Comparison of ENCODE assay signal across 12 cellular contexts in genomic region chr16:11955713-11956123, GRCh38. TPM values are rescaled to one million over a fixed set of nuclear protein-coding genes. Genes with fewer than 3 reads are reported as not detected.
DNase-seq lines count a peak whose midpoint lies in the region; ATAC-seq, FAIRE-seq and TF ChIP-seq lines count a peak whose summit lies in the region.
"Had no signal": no experiment of that assay in that cellular context is flagged by ENCODE, and none has a peak within 500 bp of the region (broad histone marks: within the 10 kb centered on the region; RNA-seq: fewer than 3 reads in every experiment).

No MANE protein-coding gene starts in this region.

- 24% methylated on average over 8 of the region's 8 CpGs for WGBS in HepG2 (ENCODE audit: low lambda C conversion rate)
- WGBS in right lobe of liver (ENCODE audit: insufficient coverage, low coverage, low lambda C conversion rate, missing lambda C conversion rate): 78% methylated on average over 4 of the region's 8 CpGs

- TF ChIP-seq POLR2A in HepG2 (IDR thresholded peaks at IDR 0.05; ENCODE audit: insufficient read depth in 1 of 2, low read depth in 2 of 2, low read length in 2 of 2) (no peak), right lobe of liver (IDR thresholded peaks at IDR 0.05) (no peak)

- H3K27me3 ChIP-seq in HepG2 (ENCODE audit: control insufficient read depth in 1 of 2, insufficient read depth in 2 of 2, low read length in 2 of 2): peaks cover 2 to 11% of the 10 kb centered on the region in 2 experiments; a peak in 2 of 5 replicates
- no peaks in the 10 kb centered on the region for H3K27me3 ChIP-seq in right lobe of liver
- H3K27me3 ChIP-seq in SJCRH30: no peaks in the 10 kb centered on the region
- no peaks in the 10 kb centered on the region for H3K27me3 ChIP-seq in neural progenitor cell

- POLR2A ChIA-PET in HepG2 (lab: Yijun Ruan, JAX): no interaction called here

- peak overlapping the region; percentile 20; the same call in 1 of the 2 replicates for H3K4me2 ChIP-seq in HepG2 (ENCODE audit: low read depth, low read length)
- no peak overlapping the region for H3K4me2 ChIP-seq in neural progenitor cell

- intact Hi-C loops in HepG2 (cut with micrococcal nuclease; ENCODE audit: unreplicated experiment): no loop called here
- intact Hi-C loops in right lobe of liver (cut with DNase I): no loop called here
- intact Hi-C loops in activated T-helper 2 cell treated with anti-CD3 and anti-CD28 coated beads, Interferon-gamma antibody, Interleukin-2, Interleukin-4, amounts not matched to agents 10 μg/mL and 5 μg/mL and 100 μg/mL, durations not matched to agents 14 hours and 24 hours and 36 hours (cut with micrococcal nuclease): no loop called here

- peaks cover 3% of the 10 kb centered on the region for H3K36me3 Mint-ChIP-seq in neural progenitor cell
- no peaks in the 10 kb centered on the region for H3K36me3 Mint-ChIP-seq in activated T-helper 2 cell treated with anti-CD3 and anti-CD28 coated beads, Interferon-gamma antibody, Interleukin-2, Interleukin-4, amounts not matched to agents 10 μg/mL and 5 μg/mL and 100 μg/mL, durations not matched to agents 14 hours and 24 hours and 36 hours (ENCODE audit: low read depth)

- peak; percentile 23; the same call in 1 of the 3 replicates for ATAC-seq in HepG2
- no peak for ATAC-seq in right lobe of liver
- ATAC-seq: naive thymus-derived CD8-positive, alpha-beta T cell had no signal

- H2AFZ ChIP-seq in HepG2 (ENCODE audit: low read length) (no peak overlapping the region), neural progenitor cell (replicated peaks) (no peak overlapping the region)

- H3K9ac ChIP-seq in HepG2 (ENCODE audit: insufficient read depth, low read depth, low read length): no peak overlapping the region
- no peak overlapping the region for H3K9ac ChIP-seq in neural progenitor cell

- H3K36me3 ChIP-seq in HepG2 (replicated peaks in 1 of 2; ENCODE audit: control insufficient read depth in 1 of 2, insufficient read depth in 2 of 2, low read length in 2 of 2) (no peaks in the 10 kb centered on the region), right lobe of liver (no peaks in the 10 kb centered on the region), SJCRH30 (no peaks in the 10 kb centered on the region), neural progenitor cell (no peaks in the 10 kb centered on the region)

- no peak for TF ChIP-seq RAD21 in HepG2 (CRISPR knock-in tag; IDR thresholded peaks at IDR 0.05)

- peaks cover 31% of the 10 kb centered on the region for H3K4me1 ChIP-seq in HepG2 (ENCODE audit: insufficient read depth, low read length)
- no peaks in the 10 kb centered on the region for H3K4me1 ChIP-seq in right lobe of liver
- H3K4me1 ChIP-seq in SJCRH30: no peaks in the 10 kb centered on the region
- H3K4me1 ChIP-seq in neural progenitor cell: no peaks in the 10 kb centered on the region

- BruUV-seq in HepG2 (replicated peaks; lab: Mats Ljungman, UMichigan): no TSS peak

- H3K9me3 Mint-ChIP-seq in neural progenitor cell: no peaks in the 10 kb centered on the region
- no peaks in the 10 kb centered on the region for H3K9me3 Mint-ChIP-seq in activated T-helper 2 cell treated with anti-CD3 and anti-CD28 coated beads, Interferon-gamma antibody, Interleukin-2, Interleukin-4, amounts not matched to agents 10 μg/mL and 5 μg/mL and 100 μg/mL, durations not matched to agents 14 hours and 24 hours and 36 hours
- H3K9me3 Mint-ChIP-seq: naive thymus-derived CD8-positive, alpha-beta T cell had no signal

- TF ChIP-seq EP300 in HepG2 (IDR thresholded peaks at IDR 0.05; ENCODE audit: low read depth in 2 of 2, low read length in 2 of 2) (no peak; a peak in 1 of 4 replicates), HepG2 (CRISPR knock-in tag; IDR thresholded peaks at IDR 0.05; ENCODE audit: borderline replicate concordance) (no peak)

- H3K9me3 ChIP-seq in HepG2 (ENCODE audit: low read length): no peaks in the 10 kb centered on the region
- H3K9me3 ChIP-seq in right lobe of liver: no peaks in the 10 kb centered on the region
- no peaks in the 10 kb centered on the region for H3K9me3 ChIP-seq in SJCRH30 (replicated peaks)
- H3K9me3 ChIP-seq in neural progenitor cell (ENCODE audit: low read depth): no peaks in the 10 kb centered on the region

- no peak for FAIRE-seq in HepG2 (lab: Jason Lieb, UNC)

- no peaks in the 10 kb centered on the region for H3F3A ChIP-seq in neural progenitor cell (ENCODE audit: low read depth)

- peaks cover 5% of the 10 kb centered on the region for H3K27me3 Mint-ChIP-seq in neural progenitor cell (ENCODE audit: insufficient read depth, low read depth)
- H3K27me3 Mint-ChIP-seq in activated T-helper 2 cell treated with anti-CD3 and anti-CD28 coated beads, Interferon-gamma antibody, Interleukin-2, Interleukin-4, amounts not matched to agents 10 μg/mL and 5 μg/mL and 100 μg/mL, durations not matched to agents 14 hours and 24 hours and 36 hours (ENCODE audit: low read depth): no peaks in the 10 kb centered on the region

- TF ChIP-seq CTCF in HepG2 (CRISPR knock-in tag; IDR thresholded peaks at IDR 0.05): no peak
- no peak for TF ChIP-seq CTCF in right lobe of liver (IDR thresholded peaks at IDR 0.05)
- no peak for TF ChIP-seq CTCF in neural progenitor cell (IDR thresholded peaks at IDR 0.05)

- H3K4me3 Mint-ChIP-seq in neural progenitor cell: no peak overlapping the region
- no peak overlapping the region for H3K4me3 Mint-ChIP-seq in activated T-helper 2 cell treated with anti-CD3 and anti-CD28 coated beads, Interferon-gamma antibody, Interleukin-2, Interleukin-4, amounts not matched to agents 10 μg/mL and 5 μg/mL and 100 μg/mL, durations not matched to agents 14 hours and 24 hours and 36 hours (ENCODE audit: low read depth)
- H3K4me3 Mint-ChIP-seq: naive thymus-derived CD8-positive, alpha-beta T cell had no signal

- H3K4me1 Mint-ChIP-seq in neural progenitor cell: no peaks in the 10 kb centered on the region
- H3K4me1 Mint-ChIP-seq in activated T-helper 2 cell treated with anti-CD3 and anti-CD28 coated beads, Interferon-gamma antibody, Interleukin-2, Interleukin-4, amounts not matched to agents 10 μg/mL and 5 μg/mL and 100 μg/mL, durations not matched to agents 14 hours and 24 hours and 36 hours (ENCODE audit: low read depth): no peaks in the 10 kb centered on the region

- DNase-seq in HepG2 (ENCODE audit: low spot score) (no peak), right lobe of liver (no peak), astrocyte of the hippocampus (ENCODE audit: low read depth, low spot score) (peak; percentile 79), glomerular visceral epithelial cell (ENCODE audit: extremely low spot score) (peak; percentile 76), SJCRH30 (no peak), cerebellar cortex (ENCODE audit: low spot score) (no peak), neural progenitor cell (ENCODE audit: low spot score) (no peak)
- no peak for DNase-seq in activated T-helper 2 cell treated with anti-CD3 and anti-CD28 coated beads, Interferon-gamma antibody, Interleukin-2, Interleukin-4, amounts not matched to agents 10 μg/mL and 5 μg/mL and 100 μg/mL, durations not matched to agents 14 hours and 24 hours and 36 hours (ENCODE audit: low spot score)
- DNase-seq: AML-193; naive thymus-derived CD8-positive, alpha-beta T cell; NCI-H2171; stimulated activated CD4-positive, alpha-beta T cell treated with anti-CD3 and anti-CD28 coated beads, Interleukin-4, amount 100 ng/mL, for 24 hours had no signal

- H4K20me1 ChIP-seq in HepG2 (ENCODE audit: insufficient read depth, low read length) (no peaks in the 10 kb centered on the region), neural progenitor cell (ENCODE audit: low read depth) (no peaks in the 10 kb centered on the region)

- in situ Hi-C loops in HepG2 (cut with HindIII; ENCODE audit: extremely low pct_ligation_motif_present, low pct_unique_long_range_greater_than_20kb): no loop called here

- no peak overlapping the region for H3K27ac Mint-ChIP-seq in neural progenitor cell
- no peak overlapping the region for H3K27ac Mint-ChIP-seq in activated T-helper 2 cell treated with anti-CD3 and anti-CD28 coated beads, Interferon-gamma antibody, Interleukin-2, Interleukin-4, amounts not matched to agents 10 μg/mL and 5 μg/mL and 100 μg/mL, durations not matched to agents 14 hours and 24 hours and 36 hours

- no peak overlapping the region for H3K4me3 ChIP-seq in HepG2 (replicated peaks in 1 of 3; ENCODE audit: insufficient read depth in 1 of 3, low read depth in 2 of 3, low read length in 3 of 3)
- H3K4me3 ChIP-seq in right lobe of liver: no peak overlapping the region
- no peak overlapping the region for H3K4me3 ChIP-seq in SJCRH30
- no peak overlapping the region for H3K4me3 ChIP-seq in neural progenitor cell

- CTCF ChIA-PET in HepG2 (lab: Yijun Ruan, JAX; ENCODE audit: low intra/inter-chr PET ratio, low total read pairs): no interaction called here

- H3K27ac ChIP-seq in HepG2 (ENCODE audit: extremely low read length, insufficient read depth, low read length): no peak overlapping the region
- no peak overlapping the region for H3K27ac ChIP-seq in right lobe of liver
- no peak overlapping the region for H3K27ac ChIP-seq in SJCRH30
- no peak overlapping the region for H3K27ac ChIP-seq in neural progenitor cell

- H3K79me2 ChIP-seq in HepG2 (ENCODE audit: insufficient read depth, low read length): no peaks in the 10 kb centered on the region
- H3K79me2 ChIP-seq in neural progenitor cell (ENCODE audit: low read depth): no peaks in the 10 kb centered on the region

RNA-seq across cellular contexts. Expression of gene TNFRSF17, which starts 9.3 kb away (rescaled TPM):
- total RNA-seq in HepG2 (2016; rRNA removed; fragmentation: Illumina TruSeq; extraction: Trizol): not detected in 2 replicates
- total RNA-seq in HepG2 (2016; cell fraction: cytosol; rRNA removed; fragmentation: Illumina TruSeq; extraction: Trizol; ENCODE audit: low read depth): not detected in 2 replicates
- not detected in 2 replicates for total RNA-seq in HepG2 (2016; cell fraction: insoluble cytoplasmic fraction; rRNA removed; fragmentation: Illumina TruSeq; extraction: Trizol)
- total RNA-seq in HepG2 (2016; cell fraction: membrane; rRNA removed; fragmentation: Illumina TruSeq; extraction: Trizol): not detected in 2 replicates
- total RNA-seq in HepG2 (2016; cell fraction: nucleus; rRNA removed; fragmentation: Illumina TruSeq; extraction: Trizol): not detected in 2 replicates
- polyA plus RNA-seq in HepG2 (2011; rRNA removed): not detected in 2 replicates
- polyA plus RNA-seq in HepG2 (2011; cell fraction: cytosol; rRNA removed): not detected in 2 replicates
- polyA plus RNA-seq in HepG2 (2011; cell fraction: nucleus; rRNA removed): not detected in 2 replicates
- polyA plus RNA-seq in HepG2 (2012): not detected in 2 replicates
- not detected in 2 replicates for polyA plus RNA-seq in HepG2 (2016; cell fraction: cytosol; fragmentation: Illumina TruSeq; extraction: Trizol; ENCODE audit: low read depth)
- polyA plus RNA-seq in HepG2 (2016; cell fraction: insoluble cytoplasmic fraction; fragmentation: Illumina TruSeq; extraction: Trizol; ENCODE audit: low read depth): not detected in 2 replicates
- not detected in 2 replicates for polyA plus RNA-seq in HepG2 (2016; cell fraction: membrane; fragmentation: Illumina TruSeq; extraction: Trizol; ENCODE audit: low read depth)
- not detected in 2 replicates for polyA plus RNA-seq in HepG2 (2016; cell fraction: nucleus; fragmentation: Illumina TruSeq; extraction: Trizol; ENCODE audit: insufficient read depth, low read depth)
- polyA minus RNA-seq in HepG2 (2011; rRNA and poly(A)+ RNA removed; ENCODE audit: low replicate concordance): not detected in 2 replicates
- not detected in 2 replicates for polyA minus RNA-seq in HepG2 (2011; cell fraction: cytosol; rRNA and poly(A)+ RNA removed)
- not detected in 2 replicates for polyA minus RNA-seq in HepG2 (2011; cell fraction: nucleus; rRNA and poly(A)+ RNA removed)
- under 1 TPM in 1 of 6 experiments, not detected in 5; 0.44 TPM for total RNA-seq in right lobe of liver
- total RNA-seq in SJCRH30 (2014; rRNA removed; shearing (Covaris generic)): not detected in 2 replicates
- not detected in 2 replicates for total RNA-seq in neural progenitor cell (ENCODE audit: low replicate concordance)
- total RNA-seq in activated T-helper 2 cell treated with anti-CD3 and anti-CD28 coated beads, Interferon-gamma antibody, Interleukin-2, Interleukin-4, amounts not matched to agents 10 μg/mL and 5 μg/mL and 100 μg/mL, durations not matched to agents 14 hours and 24 hours and 36 hours: not detected in 2 replicates

RNA-seq across cellular contexts. Expression of gene NPIPB2, which starts 13.9 kb away (rescaled TPM):
- total RNA-seq in HepG2 (2016; rRNA removed; fragmentation: Illumina TruSeq; extraction: Trizol) (1.8 TPM in 1 of 2 replicates, not detected in the other), right lobe of liver (10 to 100 TPM in 1 of 6 experiments, 1 to 10 TPM in 5; 2.1 to 10.2 (median 4.2) TPM), neural progenitor cell (ENCODE audit: low replicate concordance) (7.3 TPM in 2 replicates)
- 0.62 TPM in 1 of 2 replicates, not detected in the other for total RNA-seq in HepG2 (2016; cell fraction: cytosol; rRNA removed; fragmentation: Illumina TruSeq; extraction: Trizol; ENCODE audit: low read depth)
- total RNA-seq in HepG2 (2016; cell fraction: insoluble cytoplasmic fraction; rRNA removed; fragmentation: Illumina TruSeq; extraction: Trizol): 0.80 TPM in 1 of 2 replicates, not detected in the other
- 0.90 TPM in 1 of 2 replicates, not detected in the other for total RNA-seq in HepG2 (2016; cell fraction: membrane; rRNA removed; fragmentation: Illumina TruSeq; extraction: Trizol)
- total RNA-seq in HepG2 (2016; cell fraction: nucleus; rRNA removed; fragmentation: Illumina TruSeq; extraction: Trizol): 5.1 and 6.2 TPM in 2 replicates
- 3.2 and 4.1 TPM in 2 replicates for polyA plus RNA-seq in HepG2 (2011; rRNA removed)
- 0.36 TPM in 2 replicates for polyA plus RNA-seq in HepG2 (2011; cell fraction: cytosol; rRNA removed)
- 14.3 and 18.9 TPM in 2 replicates for polyA plus RNA-seq in HepG2 (2011; cell fraction: nucleus; rRNA removed)
- 4.7 and 8.0 TPM in 2 replicates for polyA plus RNA-seq in HepG2 (2012)
- not detected in 2 replicates for polyA plus RNA-seq in HepG2 (2016; cell fraction: cytosol; fragmentation: Illumina TruSeq; extraction: Trizol; ENCODE audit: low read depth)
- polyA plus RNA-seq in HepG2 (2016; cell fraction: insoluble cytoplasmic fraction; fragmentation: Illumina TruSeq; extraction: Trizol; ENCODE audit: low read depth): 1.3 and 1.4 TPM in 2 replicates
- 0.79 TPM in 1 of 2 replicates, not detected in the other for polyA plus RNA-seq in HepG2 (2016; cell fraction: membrane; fragmentation: Illumina TruSeq; extraction: Trizol; ENCODE audit: low read depth)
- 30.6 and 37.6 TPM in 2 replicates for polyA plus RNA-seq in HepG2 (2016; cell fraction: nucleus; fragmentation: Illumina TruSeq; extraction: Trizol; ENCODE audit: insufficient read depth, low read depth)
- polyA minus RNA-seq in HepG2 (2011; rRNA and poly(A)+ RNA removed; ENCODE audit: low replicate concordance): 2.0 and 9.1 TPM in 2 replicates
- polyA minus RNA-seq in HepG2 (2011; cell fraction: cytosol; rRNA and poly(A)+ RNA removed): 1.3 TPM in 1 of 2 replicates, not detected in the other
- polyA minus RNA-seq in HepG2 (2011; cell fraction: nucleus; rRNA and poly(A)+ RNA removed): 9.1 and 14.2 TPM in 2 replicates
- 2.6 and 4.3 TPM in 2 replicates for total RNA-seq in SJCRH30 (2014; rRNA removed; shearing (Covaris generic))
- 13.2 and 14.9 TPM in 2 replicates for total RNA-seq in activated T-helper 2 cell treated with anti-CD3 and anti-CD28 coated beads, Interferon-gamma antibody, Interleukin-2, Interleukin-4, amounts not matched to agents 10 μg/mL and 5 μg/mL and 100 μg/mL, durations not matched to agents 14 hours and 24 hours and 36 hours

RNA-seq across cellular contexts. Expression of gene SNX29, which starts 20.8 kb away (rescaled TPM):
- 5.2 and 6.5 TPM in 2 replicates for total RNA-seq in HepG2 (2016; rRNA removed; fragmentation: Illumina TruSeq; extraction: Trizol)
- 3.1 and 5.5 TPM in 2 replicates for total RNA-seq in HepG2 (2016; cell fraction: cytosol; rRNA removed; fragmentation: Illumina TruSeq; extraction: Trizol; ENCODE audit: low read depth)
- 3.4 and 4.6 TPM in 2 replicates for total RNA-seq in HepG2 (2016; cell fraction: insoluble cytoplasmic fraction; rRNA removed; fragmentation: Illumina TruSeq; extraction: Trizol)
- 2.5 and 3.3 TPM in 2 replicates for total RNA-seq in HepG2 (2016; cell fraction: membrane; rRNA removed; fragmentation: Illumina TruSeq; extraction: Trizol)
- total RNA-seq in HepG2 (2016; cell fraction: nucleus; rRNA removed; fragmentation: Illumina TruSeq; extraction: Trizol): 8.7 and 12.7 TPM in 2 replicates
- polyA plus RNA-seq in HepG2 (2011; rRNA removed): 3.4 TPM in 2 replicates
- 2.5 and 2.6 TPM in 2 replicates for polyA plus RNA-seq in HepG2 (2011; cell fraction: cytosol; rRNA removed)
- 4.1 and 4.5 TPM in 2 replicates for polyA plus RNA-seq in HepG2 (2011; cell fraction: nucleus; rRNA removed)
- polyA plus RNA-seq in HepG2 (2012): 2.7 and 3.1 TPM in 2 replicates
- polyA plus RNA-seq in HepG2 (2016; cell fraction: cytosol; fragmentation: Illumina TruSeq; extraction: Trizol; ENCODE audit: low read depth): 0.49 and 0.50 TPM in 2 replicates
- polyA plus RNA-seq in HepG2 (2016; cell fraction: insoluble cytoplasmic fraction; fragmentation: Illumina TruSeq; extraction: Trizol; ENCODE audit: low read depth): 2.6 and 3.8 TPM in 2 replicates
- polyA plus RNA-seq in HepG2 (2016; cell fraction: membrane; fragmentation: Illumina TruSeq; extraction: Trizol; ENCODE audit: low read depth): 0.64 and 0.65 TPM in 2 replicates
- polyA plus RNA-seq in HepG2 (2016; cell fraction: nucleus; fragmentation: Illumina TruSeq; extraction: Trizol; ENCODE audit: insufficient read depth, low read depth): 3.4 and 3.7 TPM in 2 replicates
- 16.0 and 20.2 TPM in 2 replicates for polyA minus RNA-seq in HepG2 (2011; rRNA and poly(A)+ RNA removed; ENCODE audit: low replicate concordance)
- 2.9 and 3.2 TPM in 2 replicates for polyA minus RNA-seq in HepG2 (2011; cell fraction: cytosol; rRNA and poly(A)+ RNA removed)
- polyA minus RNA-seq in HepG2 (2011; cell fraction: nucleus; rRNA and poly(A)+ RNA removed): 15.6 and 19.6 TPM in 2 replicates
- 1 to 10 TPM; 5.1 to 9.8 (median 8.1) TPM for total RNA-seq in right lobe of liver
- total RNA-seq in SJCRH30 (2014; rRNA removed; shearing (Covaris generic)): 2.4 and 3.4 TPM in 2 replicates
- 6.3 and 7.2 TPM in 2 replicates for total RNA-seq in neural progenitor cell (ENCODE audit: low replicate concordance)
- 11.3 and 11.8 TPM in 2 replicates for total RNA-seq in activated T-helper 2 cell treated with anti-CD3 and anti-CD28 coated beads, Interferon-gamma antibody, Interleukin-2, Interleukin-4, amounts not matched to agents 10 μg/mL and 5 μg/mL and 100 μg/mL, durations not matched to agents 14 hours and 24 hours and 36 hours

RNA-seq across cellular contexts. Expression of gene GSPT1, which starts 40.0 kb away (rescaled TPM):
- total RNA-seq in HepG2 (2016; rRNA removed; fragmentation: Illumina TruSeq; extraction: Trizol) (316 and 449 TPM in 2 replicates), right lobe of liver (10 to 100 TPM; 47.9 to 75.9 (median 50.6) TPM), neural progenitor cell (ENCODE audit: low replicate concordance) (74.1 and 94.3 TPM in 2 replicates)
- 142 and 166 TPM in 2 replicates for total RNA-seq in HepG2 (2016; cell fraction: cytosol; rRNA removed; fragmentation: Illumina TruSeq; extraction: Trizol; ENCODE audit: low read depth)
- total RNA-seq in HepG2 (2016; cell fraction: insoluble cytoplasmic fraction; rRNA removed; fragmentation: Illumina TruSeq; extraction: Trizol): 314 and 417 TPM in 2 replicates
- 280 and 333 TPM in 2 replicates for total RNA-seq in HepG2 (2016; cell fraction: membrane; rRNA removed; fragmentation: Illumina TruSeq; extraction: Trizol)
- 170 and 204 TPM in 2 replicates for total RNA-seq in HepG2 (2016; cell fraction: nucleus; rRNA removed; fragmentation: Illumina TruSeq; extraction: Trizol)
- 98.6 and 120 TPM in 2 replicates for polyA plus RNA-seq in HepG2 (2011; rRNA removed)
- 55.3 and 92.7 TPM in 2 replicates for polyA plus RNA-seq in HepG2 (2011; cell fraction: cytosol; rRNA removed)
- 39.3 and 51.1 TPM in 2 replicates for polyA plus RNA-seq in HepG2 (2011; cell fraction: nucleus; rRNA removed)
- polyA plus RNA-seq in HepG2 (2012): 194 and 213 TPM in 2 replicates
- 133 and 153 TPM in 2 replicates for polyA plus RNA-seq in HepG2 (2016; cell fraction: cytosol; fragmentation: Illumina TruSeq; extraction: Trizol; ENCODE audit: low read depth)
- 441 and 497 TPM in 2 replicates for polyA plus RNA-seq in HepG2 (2016; cell fraction: insoluble cytoplasmic fraction; fragmentation: Illumina TruSeq; extraction: Trizol; ENCODE audit: low read depth)
- polyA plus RNA-seq in HepG2 (2016; cell fraction: membrane; fragmentation: Illumina TruSeq; extraction: Trizol; ENCODE audit: low read depth): 227 and 277 TPM in 2 replicates
- polyA plus RNA-seq in HepG2 (2016; cell fraction: nucleus; fragmentation: Illumina TruSeq; extraction: Trizol; ENCODE audit: insufficient read depth, low read depth): 226 and 252 TPM in 2 replicates
- polyA minus RNA-seq in HepG2 (2011; rRNA and poly(A)+ RNA removed; ENCODE audit: low replicate concordance): 49.8 and 61.5 TPM in 2 replicates
- polyA minus RNA-seq in HepG2 (2011; cell fraction: cytosol; rRNA and poly(A)+ RNA removed): 151 and 204 TPM in 2 replicates
- 104 and 140 TPM in 2 replicates for polyA minus RNA-seq in HepG2 (2011; cell fraction: nucleus; rRNA and poly(A)+ RNA removed)
- total RNA-seq in SJCRH30 (2014; rRNA removed; shearing (Covaris generic)): 106 and 111 TPM in 2 replicates
- total RNA-seq in activated T-helper 2 cell treated with anti-CD3 and anti-CD28 coated beads, Interferon-gamma antibody, Interleukin-2, Interleukin-4, amounts not matched to agents 10 μg/mL and 5 μg/mL and 100 μg/mL, durations not matched to agents 14 hours and 24 hours and 36 hours: 216 and 226 TPM in 2 replicates

Comparison
In these comparisons a context has a peak if more than half of its experiments do, and no peak if none do; other contexts are left out.
1. DNase-seq: peak in astrocyte of the hippocampus (single experiment) and glomerular visceral epithelial cell (single experiment); none in HepG2 (single experiment), right lobe of liver (0 of 3), SJCRH30 (0 of 2), cerebellar cortex (single experiment), neural progenitor cell (single experiment) and activated T-helper 2 cell treated with anti-CD3 and anti-CD28 coated beads, Interferon-gamma antibody, Interleukin-2, Interleukin-4, amounts not matched to agents 10 μg/mL and 5 μg/mL and 100 μg/mL, durations not matched to agents 14 hours and 24 hours and 36 hours (single experiment).